In the genomic region with DNA sequence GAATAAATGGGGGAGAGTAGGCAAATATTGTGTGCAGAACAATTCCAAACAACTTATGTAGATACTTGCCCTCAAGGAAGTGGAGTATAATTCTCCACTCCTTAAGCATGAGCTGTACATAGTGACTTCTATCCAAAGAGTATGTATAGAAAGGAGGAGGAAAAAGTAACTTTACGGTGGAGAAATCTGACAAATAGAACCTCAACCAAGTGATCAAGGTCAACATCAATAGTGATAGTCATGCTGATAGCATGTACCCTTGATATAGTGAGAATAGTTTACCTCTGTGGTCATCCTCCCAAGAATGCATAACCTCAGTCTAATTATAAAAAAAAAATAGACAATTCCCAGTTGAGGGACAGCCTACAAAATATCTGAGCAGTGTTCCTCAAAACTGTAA, we compare ENCODE assay signal across 16 cellular contexts.
"Had no signal": no experiment of that assay in that cellular context is flagged by ENCODE, and none has a peak within 500 bp of the region (broad histone marks: within the 10 kb centered on the region; RNA-seq: fewer than 3 reads in every experiment).

No MANE protein-coding gene starts in this region.

- H3K27me3 ChIP-seq: adrenal gland, breast epithelium, thyroid gland, upper lobe of right lung had no signal

- H3K27ac ChIP-seq: adrenal gland, breast epithelium, thyroid gland, upper lobe of right lung had no signal

- ATAC-seq: natural killer cell, T-helper 17 cell had no signal

- H3K4me3 ChIP-seq: adrenal gland, breast epithelium, thyroid gland, upper lobe of right lung had no signal

- DNase-seq: activated CD4-positive, alpha-beta memory T cell treated with anti-CD3 and anti-CD28 coated beads, Interleukin-2, amount 10 ng/mL, durations not matched to agents 7 days and 5 days; activated CD4-positive, alpha-beta T cell treated with anti-CD3 and anti-CD28 coated beads, Interleukin-2, amount 10 ng/mL, durations not matched to agents 24 days and 14 days; activated gamma-delta T cell; cerebellar nuclear complex; cortex of kidney; endodermal cell; midbrain; natural killer cell; stimulated activated CD4-positive, alpha-beta T cell treated with anti-CD3 and anti-CD28 coated beads, Interleukin-4, amount 100 ng/mL, for 24 hours; stimulated activated naive CD4-positive, alpha-beta T cell treated with Interleukin-2 at 50 U/mL for 16 hours; SW 1271; T-helper 17 cell; thyroid gland; upper lobe of right lung had no signal

- H3K4me1 ChIP-seq: adrenal gland, breast epithelium, thyroid gland, upper lobe of right lung had no signal

- H3K36me3 ChIP-seq: adrenal gland, breast epithelium, thyroid gland, upper lobe of right lung had no signal

- H3K9me3 ChIP-seq: adrenal gland, breast epithelium, thyroid gland, upper lobe of right lung had no signal
